ENCODE assay signal across 14 cellular contexts in the genomic region with DNA sequence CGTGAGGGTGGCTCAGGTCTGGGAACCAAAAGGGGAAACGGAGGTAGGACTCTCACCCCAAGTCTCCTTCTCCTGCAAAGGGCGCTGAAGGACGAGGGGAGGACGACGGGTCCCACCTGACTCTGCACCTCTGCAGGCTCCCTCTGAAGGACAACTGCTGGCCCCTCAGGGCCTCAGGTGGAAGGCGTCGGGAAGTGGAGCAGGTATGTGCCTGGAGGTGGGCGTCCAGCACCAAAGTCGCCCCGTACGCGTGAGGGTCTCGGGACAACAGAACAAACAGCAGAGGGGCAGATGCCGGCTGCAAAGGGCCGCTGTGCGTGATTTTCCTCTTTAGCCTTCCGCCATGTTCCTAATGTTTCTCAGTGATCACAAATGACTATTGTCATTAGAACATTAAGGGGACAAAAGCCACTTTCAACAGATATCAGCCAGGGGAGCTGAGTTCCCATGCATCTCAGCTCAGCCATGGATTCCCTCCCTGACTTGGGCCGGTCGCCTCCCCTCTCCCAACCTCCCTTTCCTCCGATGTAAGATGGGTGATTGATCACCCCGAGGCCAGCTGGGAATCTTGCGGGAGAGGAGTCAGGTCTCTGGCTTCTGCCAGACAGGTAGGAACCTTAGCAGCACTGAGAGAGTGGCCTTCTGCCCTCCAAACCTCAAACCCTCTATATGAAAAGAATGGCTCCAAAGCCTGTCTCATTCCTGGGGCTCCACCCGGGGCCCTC. TPM values are rescaled to one million over a fixed set of nuclear protein-coding genes. Genes with fewer than 3 reads are reported as not detected.
DNase-seq lines count a peak whose midpoint lies in the region; ATAC-seq and TF ChIP-seq lines count a peak whose summit lies in the region.
"Had no signal": no experiment of that assay in that cellular context is flagged by ENCODE, and none has a peak within 500 bp of the region (broad histone marks: within the 10 kb centered on the region; RNA-seq: fewer than 3 reads in every experiment).

No MANE protein-coding gene starts in this region.

- H3K9me3 Mint-ChIP-seq in GM23338 (no peaks in the 10 kb centered on the region), chondrocyte (ENCODE audit: low read depth) (no peaks in the 10 kb centered on the region)
- H3K9me3 Mint-ChIP-seq in naive thymus-derived CD8-positive, alpha-beta T cell = no peaks in the 10 kb centered on the region

- H2AFZ ChIP-seq in GM23338 = no peak overlapping the region

- no peaks in the 10 kb centered on the region for H3K36me3 ChIP-seq in GM23338 (ENCODE audit: insufficient read depth)
- no peaks in the 10 kb centered on the region for H3K36me3 ChIP-seq in vagina

- H3K27ac Mint-ChIP-seq in GM23338 (no peak overlapping the region), chondrocyte (ENCODE audit: unreplicated experiment) (no peak overlapping the region)
- no peak overlapping the region for H3K27ac Mint-ChIP-seq in naive thymus-derived CD8-positive, alpha-beta T cell

- no peak for ATAC-seq in GM23338
- ATAC-seq in naive thymus-derived CD8-positive, alpha-beta T cell = no peak
- no peak for ATAC-seq in GM21360 (IDR thresholded peaks at IDR 0.05; ENCODE audit: unreplicated experiment)
- ATAC-seq: PC-3 had no signal

- DNase-seq in GM23338 (ENCODE audit: low spot score) (no peak), chondrocyte (ENCODE audit: low spot score) (peak; percentile 83), vagina (ENCODE audit: extremely low spot score in 2 of 2) (no peak), GM13976 (ENCODE audit: low spot score) (no peak)
- DNase-seq in naive thymus-derived CD8-positive, alpha-beta T cell = no peak
- DNase-seq: MG63, NCI-H1092 treated with DMSO at 0.1 percent for 48 hours, NCI-H1694, NCI-H2107, PC-3 had no signal

- H4K20me1 ChIP-seq in GM23338 (replicated peaks; ENCODE audit: insufficient read depth) = no peaks in the 10 kb centered on the region; the same call in 1 of the 2 replicates

- peak overlapping the region; percentile 78; the same call in 1 of the 2 replicates for H3K4me2 ChIP-seq in GM23338
- H3K4me2 ChIP-seq: KMS-11 had no signal

- H3K27me3 Mint-ChIP-seq in GM23338 (ENCODE audit: insufficient read depth, low read depth, poor library complexity) = peaks cover 34% of the 10 kb centered on the region
- no peaks in the 10 kb centered on the region for H3K27me3 Mint-ChIP-seq in chondrocyte (ENCODE audit: low read depth)
- H3K27me3 Mint-ChIP-seq in naive thymus-derived CD8-positive, alpha-beta T cell = peaks cover 4 to 40% (median 9%) of the 10 kb centered on the region in 5 donors

- TF ChIP-seq POLR2A in vagina (IDR thresholded peaks at IDR 0.05) = no peak

- H3K4me3 ChIP-seq in GM23338 (peak overlapping the region; percentile 51; the same call in 1 of the 2 replicates), vagina (no peak overlapping the region)
- H3K4me3 ChIP-seq: MG63 had no signal

- H3K79me2 ChIP-seq in GM23338 (replicated peaks; ENCODE audit: insufficient read depth) = no peaks in the 10 kb centered on the region

- H3K36me3 Mint-ChIP-seq in GM23338 (ENCODE audit: low read depth) (no peaks in the 10 kb centered on the region; the same call in 2 of the 3 replicates), chondrocyte (ENCODE audit: low read depth) (peaks cover 3% of the 10 kb centered on the region)
- peaks cover 0 to 12% (median 4%) of the 10 kb centered on the region in 3 donors for H3K36me3 Mint-ChIP-seq in naive thymus-derived CD8-positive, alpha-beta T cell

- intact Hi-C loops in vagina (cut with DNase I) = no loop called here

- no peak for TF ChIP-seq CTCF in GM23338 (conservative IDR thresholded peaks at IDR 0.05; ENCODE audit: low read depth in 2 of 2)
- no peak for TF ChIP-seq CTCF in chondrocyte (IDR thresholded peaks at IDR 0.05)
- no peak for TF ChIP-seq CTCF in vagina (IDR thresholded peaks at IDR 0.05)
- no peak for TF ChIP-seq CTCF in GM13976 (IDR thresholded peaks at IDR 0.05; ENCODE audit: borderline replicate concordance, control extremely low read depth, extremely low read depth, insufficient read depth, missing control alignments)

- H3K4me3 Mint-ChIP-seq in GM23338 (no peak overlapping the region), chondrocyte (ENCODE audit: unreplicated experiment) (no peak overlapping the region)
- peak overlapping the region in 6 of 10 donors; percentile 9 to 38 (median 26) for H3K4me3 Mint-ChIP-seq in naive thymus-derived CD8-positive, alpha-beta T cell

- no peaks in the 10 kb centered on the region for H3K9me2 ChIP-seq in GM23338 (ENCODE audit: insufficient read depth)

- POLR2A ChIA-PET in naive thymus-derived CD8-positive, alpha-beta T cell (lab: Charles Lee) = no interaction called here

- H3F3A ChIP-seq in GM23338 (replicated peaks; ENCODE audit: low read depth) = no peaks in the 10 kb centered on the region

- H3K4me1 Mint-ChIP-seq in GM23338 (peaks cover 7% of the 10 kb centered on the region; the same call in 2 of the 3 replicates), chondrocyte (ENCODE audit: low read depth) (no peaks in the 10 kb centered on the region)
- H3K4me1 Mint-ChIP-seq in naive thymus-derived CD8-positive, alpha-beta T cell = peaks cover 0 to 10% (median 5%) of the 10 kb centered on the region in 4 donors

- H3K27ac ChIP-seq in GM23338 (ENCODE audit: low read depth) (no peak overlapping the region), temporal lobe (ENCODE audit: low read depth, low read length) (peak overlapping the region; percentile 71), vagina (no peak overlapping the region)
- H3K27ac ChIP-seq: KMS-11 had no signal

- H3K9me3 ChIP-seq in vagina = no peaks in the 10 kb centered on the region
- H3K9me3 ChIP-seq: MG63 had no signal

- H3K27me3 ChIP-seq in GM23338 (ENCODE audit: insufficient read depth) = peaks cover 38% of the 10 kb centered on the region
- no peaks in the 10 kb centered on the region for H3K27me3 ChIP-seq in vagina
- H3K27me3 ChIP-seq: MG63 had no signal

- in situ Hi-C loops in GM13976 (cut with MboI; ENCODE audit: low sequenced_read_pairs, unreplicated experiment) = no loop called here

- H3K4me1 ChIP-seq in GM23338 (ENCODE audit: insufficient read depth) = peaks cover 25% of the 10 kb centered on the region; the same call in 1 of the 2 replicates
- peaks cover 21% of the 10 kb centered on the region for H3K4me1 ChIP-seq in vagina

TF ChIP-seq in GM23338, 12 proteins besides CTCF, POLR2A, EP300 and RAD21 (continues in another document):
- TF ChIP-seq ZNF114 (CRISPR knock-in tag; IDR thresholded peaks at IDR 0.05) (no peak), CREB1 (CRISPR knock-in tag; IDR thresholded peaks at IDR 0.05; ENCODE audit: low read depth) (no peak), NANOG (IDR thresholded peaks at IDR 0.05; ENCODE audit: borderline replicate concordance) (no peak), JUNB (IDR thresholded peaks at IDR 0.05; ENCODE audit: unreplicated experiment) (no peak), STAT1 (IDR thresholded peaks at IDR 0.05; ENCODE audit: unreplicated experiment) (no peak), EZH2 (IDR thresholded peaks at IDR 0.05; ENCODE audit: low read depth, unreplicated experiment) (no peak), ZNF331 (CRISPR knock-in tag; IDR thresholded peaks at IDR 0.05; ENCODE audit: low read depth) (no peak)
- TF ChIP-seq, protein P1, sequence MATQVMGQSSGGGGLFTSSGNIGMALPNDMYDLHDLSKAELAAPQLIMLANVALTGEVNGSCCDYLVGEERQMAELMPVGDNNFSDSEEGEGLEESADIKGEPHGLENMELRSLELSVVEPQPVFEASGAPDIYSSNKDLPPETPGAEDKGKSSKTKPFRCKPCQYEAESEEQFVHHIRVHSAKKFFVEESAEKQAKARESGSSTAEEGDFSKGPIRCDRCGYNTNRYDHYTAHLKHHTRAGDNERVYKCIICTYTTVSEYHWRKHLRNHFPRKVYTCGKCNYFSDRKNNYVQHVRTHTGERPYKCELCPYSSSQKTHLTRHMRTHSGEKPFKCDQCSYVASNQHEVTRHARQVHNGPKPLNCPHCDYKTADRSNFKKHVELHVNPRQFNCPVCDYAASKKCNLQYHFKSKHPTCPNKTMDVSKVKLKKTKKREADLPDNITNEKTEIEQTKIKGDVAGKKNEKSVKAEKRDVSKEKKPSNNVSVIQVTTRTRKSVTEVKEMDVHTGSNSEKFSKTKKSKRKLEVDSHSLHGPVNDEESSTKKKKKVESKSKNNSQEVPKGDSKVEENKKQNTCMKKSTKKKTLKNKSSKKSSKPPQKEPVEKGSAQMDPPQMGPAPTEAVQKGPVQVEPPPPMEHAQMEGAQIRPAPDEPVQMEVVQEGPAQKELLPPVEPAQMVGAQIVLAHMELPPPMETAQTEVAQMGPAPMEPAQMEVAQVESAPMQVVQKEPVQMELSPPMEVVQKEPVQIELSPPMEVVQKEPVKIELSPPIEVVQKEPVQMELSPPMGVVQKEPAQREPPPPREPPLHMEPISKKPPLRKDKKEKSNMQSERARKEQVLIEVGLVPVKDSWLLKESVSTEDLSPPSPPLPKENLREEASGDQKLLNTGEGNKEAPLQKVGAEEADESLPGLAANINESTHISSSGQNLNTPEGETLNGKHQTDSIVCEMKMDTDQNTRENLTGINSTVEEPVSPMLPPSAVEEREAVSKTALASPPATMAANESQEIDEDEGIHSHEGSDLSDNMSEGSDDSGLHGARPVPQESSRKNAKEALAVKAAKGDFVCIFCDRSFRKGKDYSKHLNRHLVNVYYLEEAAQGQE (IDR thresholded peaks at IDR 0.05; ENCODE audit: unreplicated experiment) = no peak

RNA-seq across cellular contexts. Expression of a gene that starts 0.8 kb away (rescaled TPM):
- total RNA-seq in GM23338 (2014; rRNA removed; shearing (Covaris generic)) = 0.66 and 1.0 TPM in 2 replicates
- 0.52 and 0.56 TPM in 2 replicates for polyA plus RNA-seq in GM23338 (2016; fragmentation: Nextera tagmentation; extraction: Ambion mirVana)
- total RNA-seq in chondrocyte (0.50 TPM in 1 of 3 replicates, not detected in the others), temporal lobe (1.2 TPM), vagina (0.98 TPM)
- total RNA-seq in naive thymus-derived CD8-positive, alpha-beta T cell = not detected
- polyA plus RNA-seq in naive thymus-derived CD8-positive, alpha-beta T cell = not detected
- total RNA-seq: PC-3 had no signal
- polyA plus RNA-seq: AG04450 had no signal

RNA-seq across cellular contexts. Expression of a gene that starts 25.9 kb away (rescaled TPM):
- 28.3 and 36.2 TPM in 2 replicates for total RNA-seq in GM23338 (2014; rRNA removed; shearing (Covaris generic))
- 14.0 and 15.9 TPM in 2 replicates for polyA plus RNA-seq in GM23338 (2016; fragmentation: Nextera tagmentation; extraction: Ambion mirVana)
- total RNA-seq in chondrocyte (13.5 to 22.6 TPM (median 19.1 TPM) in 3 replicates), temporal lobe (21.6 TPM), vagina (21.1 TPM)
- 10 to 100 TPM; 24.1 to 28.8 TPM for total RNA-seq in naive thymus-derived CD8-positive, alpha-beta T cell
- polyA plus RNA-seq in naive thymus-derived CD8-positive, alpha-beta T cell = 1 to 10 TPM; 4.5 to 7.7 (median 6.6) TPM

RNA-seq across cellular contexts. Expression of a gene that starts 27.3 kb away (rescaled TPM):
- 3.9 and 5.6 TPM in 2 replicates for total RNA-seq in GM23338 (2014; rRNA removed; shearing (Covaris generic))
- polyA plus RNA-seq in GM23338 (2016; fragmentation: Nextera tagmentation; extraction: Ambion mirVana) = 5.6 and 7.6 TPM in 2 replicates
- total RNA-seq in chondrocyte = 0.21 to 0.42 TPM in 2 of 3 replicates, not detected in the other
- 1 to 10 TPM; 2.2 to 2.7 TPM for total RNA-seq in naive thymus-derived CD8-positive, alpha-beta T cell
- not detected for polyA plus RNA-seq in naive thymus-derived CD8-positive, alpha-beta T cell
- 0.25 TPM for total RNA-seq in temporal lobe
- total RNA-seq in vagina = not detected

Comparison
In these comparisons a context has a peak if more than half of its experiments do, and no peak if none do; other contexts are left out.
1. H3K4me3 Mint-ChIP-seq: peak in naive thymus-derived CD8-positive, alpha-beta T cell (6 of 10); none in GM23338 (single experiment) and chondrocyte (single experiment).